Comparison of ENCODE assay signal across 32 cellular contexts in genomic region chr2:3113122-3113521, GRCh38.
"Had no signal": no experiment of that assay in that cellular context is flagged by ENCODE, and none has a peak within 500 bp of the region (broad histone marks: within the 10 kb centered on the region; RNA-seq: fewer than 3 reads in every experiment).

No MANE protein-coding gene starts in this region.

- H3K9me3 Mint-ChIP-seq: activated naive CD4-positive, alpha-beta T cell treated with anti-CD3 and anti-CD28 coated beads for 36 hours; activated T-cell treated with anti-CD3 and anti-CD28 coated beads, Interleukin-2, amount 50 U/mL, for 4 hours had no signal

- H3K27me3 ChIP-seq: adrenal gland, body of pancreas, breast epithelium, SJCRH30 had no signal

- H3K36me3 Mint-ChIP-seq: activated naive CD4-positive, alpha-beta T cell treated with anti-CD3 and anti-CD28 coated beads, Interleukin-2, amount 50 U/mL, for 72 hours had no signal

- H3K27me3 Mint-ChIP-seq: activated CD4-positive, alpha-beta T cell treated with anti-CD3 and anti-CD28 coated beads, Interleukin-2, amount 10 ng/mL, durations not matched to agents 24 days and 14 days; activated CD8-positive, alpha-beta T cell treated with anti-CD3 and anti-CD28 coated beads for 36 hours had no signal

- ATAC-seq: activated CD8-positive, alpha-beta T cell treated with anti-CD3 and anti-CD28 coated beads for 36 hours; activated naive CD4-positive, alpha-beta T cell treated with anti-CD3 and anti-CD28 coated beads, Interleukin-2, amount 50 U/mL, for 72 hours; activated T-cell treated with anti-CD3 and anti-CD28 coated beads, Interleukin-2, amount 50 U/mL, for 4 hours; body of pancreas; K562; Panc1 had no signal

- H3K36me3 ChIP-seq: adrenal gland, breast epithelium, SJCRH30, WERI-Rb-1 had no signal

- H3K27ac Mint-ChIP-seq: activated CD4-positive, alpha-beta T cell treated with anti-CD3 and anti-CD28 coated beads, Interleukin-2, amount 10 ng/mL, durations not matched to agents 24 days and 14 days; activated CD8-positive, alpha-beta T cell treated with anti-CD3 and anti-CD28 coated beads for 36 hours; activated naive CD4-positive, alpha-beta T cell treated with anti-CD3 and anti-CD28 coated beads for 36 hours; activated naive CD4-positive, alpha-beta T cell treated with anti-CD3 and anti-CD28 coated beads, Interleukin-2, amount 50 U/mL, for 72 hours; activated T-helper 1 cell treated with anti-CD3 and anti-CD28 coated beads, Interleukin-12 subunit alpha, Interleukin-12 subunit beta, Interleukin-2, Interleukin-4 antibody, amounts not matched to agents 30 ng/mL and 10 ng/mL and 1 ng/mL, durations not matched to agents 14 hours and 24 hours and 36 hours; T-helper 1 cell treated with Interleukin-12 subunit alpha and Interleukin-12 subunit beta and Interleukin-4 antibody, amounts not matched to agents 30 μg/mL and 1 μg/mL, for 36 hours; T-helper 2 cell treated with Interferon-gamma antibody and Interleukin-4, amounts not matched to agents 5 μg/mL and 100 μg/mL, for 36 hours had no signal

- H3K4me3 Mint-ChIP-seq: activated CD4-positive, alpha-beta T cell treated with anti-CD3 and anti-CD28 coated beads, Interleukin-2, amount 10 ng/mL, durations not matched to agents 24 days and 14 days; activated CD8-positive, alpha-beta T cell treated with anti-CD3 and anti-CD28 coated beads for 36 hours; activated naive CD4-positive, alpha-beta T cell treated with anti-CD3 and anti-CD28 coated beads for 36 hours; activated T-cell treated with anti-CD3 and anti-CD28 coated beads, Interleukin-2, amount 50 U/mL, for 4 hours; activated T-helper 1 cell treated with anti-CD3 and anti-CD28 coated beads, Interleukin-12 subunit alpha, Interleukin-12 subunit beta, Interleukin-2, Interleukin-4 antibody, amounts not matched to agents 30 ng/mL and 10 ng/mL and 1 ng/mL, durations not matched to agents 14 hours and 24 hours and 36 hours; T-helper 1 cell treated with Interleukin-12 subunit alpha and Interleukin-12 subunit beta and Interleukin-4 antibody, amounts not matched to agents 30 μg/mL and 1 μg/mL, for 36 hours; T-helper 2 cell treated with Interferon-gamma antibody and Interleukin-4, amounts not matched to agents 5 μg/mL and 100 μg/mL, for 36 hours had no signal

- H3K4me1 ChIP-seq: adrenal gland, body of pancreas, breast epithelium had no signal

- H3K27ac ChIP-seq: adrenal gland, body of pancreas, breast epithelium, SK-N-MC, WERI-Rb-1 had no signal

- H3K4me3 ChIP-seq: adrenal gland, body of pancreas, breast epithelium, K562, SJCRH30, SK-N-MC had no signal

- DNase-seq: activated CD4-positive, alpha-beta T cell treated with anti-CD3 and anti-CD28 coated beads, Interleukin-2, amount 10 ng/mL, durations not matched to agents 24 days and 14 days; activated CD4-positive, alpha-beta T cell treated with anti-CD3 and anti-CD28 coated beads, Interleukin-2, amount 50 U/mL, for 4 hours; activated CD8-positive, alpha-beta T cell treated with anti-CD3 and anti-CD28 coated beads for 36 hours; activated gamma-delta T cell treated with Interleukin-2 at 50 U/mL for 16 hours; activated naive CD4-positive, alpha-beta T cell treated with anti-CD3 and anti-CD28 coated beads for 36 hours; activated T-cell treated with anti-CD3 and anti-CD28 coated beads for 4 hours; activated T-cell treated with anti-CD3 and anti-CD28 coated beads, Interleukin-2, amount 50 U/mL, for 4 hours; body of pancreas; NCI-H1092 treated with DMSO at 0.1 percent for 48 hours; NCI-H1417; NCI-H146; NCI-H187; NCI-H2029 treated with DMSO at 0.1 percent for 48 hours; NCI-H2107; NCI-H2171 treated with DMSO at 0.1 percent for 48 hours; NCI-H2227 treated with DMSO at 0.1 percent for 48 hours; NCI-H446; NCI-H510A treated with DMSO at 0.1 percent for 48 hours; NCI-H69; NCI-H82; SHP77; WERI-Rb-1 had no signal

- H3K4me1 Mint-ChIP-seq: activated CD4-positive, alpha-beta T cell treated with anti-CD3 and anti-CD28 coated beads, Interleukin-2, amount 10 ng/mL, durations not matched to agents 24 days and 14 days had no signal

- H3K9me3 ChIP-seq: adrenal gland, body of pancreas, breast epithelium had no signal
